In the genomic region with DNA sequence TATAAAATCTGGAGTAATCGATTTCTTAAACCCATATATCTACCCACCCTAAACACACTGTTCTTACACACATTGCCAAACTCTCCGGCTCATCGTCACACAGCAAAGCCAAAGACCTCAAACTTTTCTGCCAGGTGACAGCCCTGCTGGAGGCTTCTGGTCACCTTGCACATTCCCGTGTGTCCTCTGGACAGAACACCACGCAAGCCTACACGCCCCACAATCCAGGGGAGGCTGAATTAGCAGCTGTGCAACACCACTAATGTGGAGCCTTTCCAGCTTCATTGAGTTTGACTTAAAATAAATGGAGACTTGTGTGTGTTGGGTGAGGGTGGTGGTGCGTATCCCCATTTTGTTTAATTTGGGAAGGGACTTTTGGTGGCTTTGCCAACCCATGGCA, we compare ENCODE assay signal across 19 cellular contexts.
"Had no signal": no experiment of that assay in that cellular context is flagged by ENCODE, and none has a peak within 500 bp of the region (broad histone marks: within the 10 kb centered on the region; RNA-seq: fewer than 3 reads in every experiment).

No MANE protein-coding gene starts in this region.

- H3K9me3 Mint-ChIP-seq: activated B cell treated with CpG ODN at 0.5 μM for 24 hours; activated naive CD4-positive, alpha-beta T cell treated with anti-CD3 and anti-CD28 coated beads, Interleukin-2, amount 10 ng/mL, durations not matched to agents 7 days and 5 days; activated naive CD8-positive, alpha-beta T cell treated with anti-CD3 and anti-CD28 coated beads, Interleukin-2, amount 50 U/mL, for 24 hours; activated T-cell treated with anti-CD3 and anti-CD28 coated beads, Interleukin-2, amount 50 U/mL, for 4 hours; stimulated activated effector memory CD8-positive, alpha-beta T cell treated with anti-CD3 and anti-CD28 coated beads, Interleukin-12 subunit alpha, Interleukin-12 subunit beta, amount 100 ng/mL, for 72 hours had no signal

- H3K27ac ChIP-seq: brain microvascular endothelial cell, ovary had no signal

- H3K4me3 Mint-ChIP-seq: activated B cell treated with CpG ODN at 0.5 μM for 24 hours; activated naive CD4-positive, alpha-beta T cell treated with anti-CD3 and anti-CD28 coated beads, Interleukin-2, amount 10 ng/mL, durations not matched to agents 7 days and 5 days; activated naive CD8-positive, alpha-beta T cell treated with anti-CD3 and anti-CD28 coated beads, Interleukin-2, amount 50 U/mL, for 24 hours; activated T-cell treated with anti-CD3 and anti-CD28 coated beads, Interleukin-2, amount 50 U/mL, for 4 hours; neural crest cell; stimulated activated effector memory CD8-positive, alpha-beta T cell treated with anti-CD3 and anti-CD28 coated beads, Interleukin-12 subunit alpha, Interleukin-12 subunit beta, amount 100 ng/mL, for 72 hours had no signal

- H3K27me3 Mint-ChIP-seq: activated B cell treated with CpG ODN at 0.5 μM for 24 hours; activated naive CD8-positive, alpha-beta T cell treated with anti-CD3 and anti-CD28 coated beads, Interleukin-2, amount 50 U/mL, for 24 hours had no signal

- H3K9me3 ChIP-seq: ovary, sigmoid colon had no signal

- H3K27ac Mint-ChIP-seq: activated B cell treated with CpG ODN at 0.5 μM for 24 hours; activated naive CD4-positive, alpha-beta T cell treated with anti-CD3 and anti-CD28 coated beads, Interleukin-2, amount 10 ng/mL, durations not matched to agents 7 days and 5 days; activated naive CD8-positive, alpha-beta T cell treated with anti-CD3 and anti-CD28 coated beads, Interleukin-2, amount 50 U/mL, for 24 hours; stimulated activated effector memory CD8-positive, alpha-beta T cell treated with anti-CD3 and anti-CD28 coated beads, Interleukin-12 subunit alpha, Interleukin-12 subunit beta, amount 100 ng/mL, for 72 hours had no signal

- H3K27me3 ChIP-seq: brain microvascular endothelial cell, ovary, sigmoid colon had no signal

- H3K36me3 Mint-ChIP-seq: activated naive CD4-positive, alpha-beta T cell treated with anti-CD3 and anti-CD28 coated beads, Interleukin-2, amount 10 ng/mL, durations not matched to agents 7 days and 5 days; stimulated activated effector memory CD8-positive, alpha-beta T cell treated with anti-CD3 and anti-CD28 coated beads, Interleukin-12 subunit alpha, Interleukin-12 subunit beta, amount 100 ng/mL, for 72 hours had no signal

- DNase-seq: activated B cell treated with CpG ODN at 0.5 μM for 24 hours; activated CD4-positive, alpha-beta T cell treated with anti-CD3 and anti-CD28 coated beads for 4 hours; activated CD8-positive, alpha-beta memory T cell treated with anti-CD3 and anti-CD28 coated beads, Interleukin-2, amount 50 U/mL, for 4 hours; activated naive CD4-positive, alpha-beta T cell treated with anti-CD3 and anti-CD28 coated beads, Interleukin-2, amount 10 ng/mL, durations not matched to agents 7 days and 5 days; activated naive CD8-positive, alpha-beta T cell treated with anti-CD3 and anti-CD28 coated beads, Interleukin-2, amount 50 U/mL, for 24 hours; activated T-cell treated with anti-CD3 and anti-CD28 coated beads, Interleukin-2, amount 50 U/mL, for 4 hours; anterior cingulate cortex; brain microvascular endothelial cell; cerebellar nuclear complex; cortex of kidney; effector CD4-positive, alpha-beta T cell; hypothalamus; islet precursor cell; ovary; sigmoid colon; stimulated activated CD4-positive, alpha-beta T cell treated with anti-CD3 and anti-CD28 coated beads, Interleukin-4, amount 100 ng/mL, for 24 hours; SW 1271 had no signal

- ATAC-seq: activated naive CD8-positive, alpha-beta T cell treated with anti-CD3 and anti-CD28 coated beads, Interleukin-2, amount 50 U/mL, for 24 hours; activated T-cell treated with anti-CD3 and anti-CD28 coated beads, Interleukin-2, amount 50 U/mL, for 4 hours; stimulated activated effector memory CD8-positive, alpha-beta T cell treated with anti-CD3 and anti-CD28 coated beads, Interleukin-12 subunit alpha, Interleukin-12 subunit beta, amount 100 ng/mL, for 72 hours had no signal

- H3K4me3 ChIP-seq: ovary, sigmoid colon had no signal

- H3K36me3 ChIP-seq: brain microvascular endothelial cell, ovary, sigmoid colon had no signal
